ENCODE assay signal across 12 cellular contexts in genomic region chr3:190003730-190004129, GRCh38.
DNase-seq lines count a peak whose midpoint lies in the region; ATAC-seq and TF ChIP-seq lines count a peak whose summit lies in the region.
"Had no signal": no experiment of that assay in that cellular context is flagged by ENCODE, and none has a peak within 500 bp of the region (broad histone marks: within the 10 kb centered on the region; RNA-seq: fewer than 3 reads in every experiment).

No MANE protein-coding gene starts in this region.

- H3K27ac ChIP-seq in muscle layer of colon (ENCODE audit: low read depth, low read length): peak overlapping the region; percentile 19
- H3K27ac ChIP-seq: ascending aorta, psoas muscle had no signal

- no peak for ATAC-seq in HG03520 (IDR thresholded peaks at IDR 0.05; ENCODE audit: unreplicated experiment)

- H3K9me3 ChIP-seq in muscle layer of colon (ENCODE audit: low read length): no peaks in the 10 kb centered on the region
- H3K9me3 ChIP-seq: ascending aorta, psoas muscle had no signal

- TF ChIP-seq CTCF in AG10803 (conservative IDR thresholded peaks at IDR 0.05; ENCODE audit: low read length): no peak
- TF ChIP-seq CTCF in choroid plexus epithelial cell (conservative IDR thresholded peaks at IDR 0.05; ENCODE audit: low read depth, low read length): no peak

- H3K27me3 ChIP-seq in muscle layer of colon (ENCODE audit: control insufficient read depth in 1 of 2, insufficient read depth in 2 of 2, low read length in 2 of 2): no peaks in the 10 kb centered on the region
- H3K27me3 ChIP-seq: ascending aorta had no signal

- DNase-seq in AG10803 (ENCODE audit: low read depth) (peak; percentile 73), LHCN-M2 (ENCODE audit: low read depth) (peak; percentile 94), choroid plexus epithelial cell (ENCODE audit: low read depth) (peak; percentile 84), HuH-7.5 (ENCODE audit: low spot score) (no peak), iPS-NIHi11 (ENCODE audit: low spot score) (no peak)
- DNase-seq in activated CD4-positive, alpha-beta T cell treated with anti-CD3 and anti-CD28 coated beads, Interleukin-2, amount 50 U/mL, for 4 hours: no peak
- DNase-seq: COR-L47, NCI-H2081 treated with DMSO at 0.1 percent for 48 hours, psoas muscle had no signal

- no peaks in the 10 kb centered on the region for H3K36me3 ChIP-seq in muscle layer of colon (ENCODE audit: insufficient read depth, low read length)
- H3K36me3 ChIP-seq: ascending aorta had no signal

- H3K4me3 ChIP-seq in AG10803 (ENCODE audit: low read length) (no peak overlapping the region), choroid plexus epithelial cell (ENCODE audit: low read depth, low read length) (no peak overlapping the region), muscle layer of colon (ENCODE audit: low read depth in 1 of 2, low read length in 2 of 2) (no peak overlapping the region)
- H3K4me3 ChIP-seq: ascending aorta, psoas muscle had no signal

- H3K9ac ChIP-seq in muscle layer of colon (ENCODE audit: low read length): no peak overlapping the region

- peaks cover 62% of the 10 kb centered on the region for H3K4me1 ChIP-seq in muscle layer of colon (ENCODE audit: insufficient read depth, low read length)
- H3K4me1 ChIP-seq: psoas muscle had no signal

Comparison
In these comparisons a context has a peak if more than half of its experiments do, and no peak if none do; other contexts are left out.
1. DNase-seq: peak in AG10803 (single experiment), LHCN-M2 (single experiment) and choroid plexus epithelial cell (single experiment); none in activated CD4-positive, alpha-beta T cell treated with anti-CD3 and anti-CD28 coated beads, Interleukin-2, amount 50 U/mL, for 4 hours (0 of 2), HuH-7.5 (single experiment) and iPS-NIHi11 (single experiment).